ENCODE assay signal across 7 cellular contexts in genomic region chr5:3032513-3032912, GRCh38.
"Had no signal": no experiment of that assay in that cellular context is flagged by ENCODE, and none has a peak within 500 bp of the region (broad histone marks: within the 10 kb centered on the region; RNA-seq: fewer than 3 reads in every experiment).

No MANE protein-coding gene starts in this region.

- H3K4me1 ChIP-seq: HAP-1 had no signal

- H3K27ac Mint-ChIP-seq: HFFc6 had no signal

- H3K27ac ChIP-seq: GM23248 had no signal

- DNase-seq: GM23248, GOT3, H7, HFFc6, IMR-90 had no signal

- H3K36me3 ChIP-seq: HAP-1 had no signal

- H3K4me3 Mint-ChIP-seq: HFFc6 had no signal

- ATAC-seq: HCT116 had no signal

- H3K9me3 ChIP-seq: HAP-1 had no signal

- H3K4me3 ChIP-seq: GM23248, HAP-1 had no signal
